Comparison of ENCODE assay signal across 19 cellular contexts in genomic region chr5:58392491-58392890, GRCh38.
"Had no signal": no experiment of that assay in that cellular context is flagged by ENCODE, and none has a peak within 500 bp of the region (broad histone marks: within the 10 kb centered on the region; RNA-seq: fewer than 3 reads in every experiment).

No MANE protein-coding gene starts in this region.

- H3K27ac ChIP-seq: RWPE1 had no signal

- H3K9me3 ChIP-seq: SK-N-SH had no signal

- H3K4me2 ChIP-seq: SK-N-SH had no signal

- DNase-seq: KBM-7, MM.1S, NCI-H1092 treated with DMSO at 0.1 percent for 48 hours, NCI-H1436, NCI-H187, NCI-H2029, NCI-H2081 treated with DMSO at 0.1 percent for 48 hours, NCI-H2171, NCI-H226, NCI-H446, NCI-H510A, NCI-H524 treated with DMSO at 0.1 percent for 48 hours, NCI-H69, NCI-H774, PC-3, SHP77, SK-N-SH had no signal

- ATAC-seq: Panc1, PC-3 had no signal

- H3K9ac ChIP-seq: SK-N-SH had no signal
